ENCODE assay signal across 23 cellular contexts in genomic region chr11:72856065-72856464, GRCh38. TPM values are rescaled to one million over a fixed set of nuclear protein-coding genes. Genes with fewer than 3 reads are reported as not detected.
DNase-seq lines count a peak whose midpoint lies in the region; ATAC-seq and TF ChIP-seq lines count a peak whose summit lies in the region.
"Had no signal": no experiment of that assay in that cellular context is flagged by ENCODE, and none has a peak within 500 bp of the region (broad histone marks: within the 10 kb centered on the region; RNA-seq: fewer than 3 reads in every experiment).

No MANE protein-coding gene starts in this region.

- H3K4me1 Mint-ChIP-seq in nephron, result peaks cover 15% of the 10 kb centered on the region

- peak overlapping the region in 2 of 3 experiments; percentile 24 to 34 for H3K27ac Mint-ChIP-seq in nephron
- H3K27ac Mint-ChIP-seq: activated B cell treated with CpG ODN at 0.5 μM for 24 hours; activated naive CD8-positive, alpha-beta T cell; activated T-helper 1 cell treated with anti-CD3 and anti-CD28 coated beads, Interleukin-12 subunit alpha, Interleukin-12 subunit beta, Interleukin-2, Interleukin-4 antibody, amounts not matched to agents 30 ng/mL and 10 ng/mL and 1 ng/mL, durations not matched to agents 14 hours and 24 hours and 36 hours; stimulated activated naive B cell treated with anti-CD40 and anti-IgM and Interleukin-4, amounts not matched to agents 10 μg/mL and 1 μg/mL and 100 μg/mL, for 72 hours had no signal

- peaks cover 19% of the 10 kb centered on the region for H3K4me1 ChIP-seq in adipocyte (ENCODE audit: control insufficient read depth, insufficient read depth, low read length)
- H3K4me1 ChIP-seq in heart left ventricle, result peaks cover 0 to 25% (median 19%) of the 10 kb centered on the region in 12 donors

- H3K4me3 Mint-ChIP-seq in nephron, result no peak overlapping the region
- H3K4me3 Mint-ChIP-seq: activated B cell treated with CpG ODN at 0.5 μM for 24 hours; activated naive CD8-positive, alpha-beta T cell; activated T-helper 1 cell treated with anti-CD3 and anti-CD28 coated beads, Interleukin-12 subunit alpha, Interleukin-12 subunit beta, Interleukin-2, Interleukin-4 antibody, amounts not matched to agents 30 ng/mL and 10 ng/mL and 1 ng/mL, durations not matched to agents 14 hours and 24 hours and 36 hours; stimulated activated naive B cell treated with anti-CD40 and anti-IgM and Interleukin-4, amounts not matched to agents 10 μg/mL and 1 μg/mL and 100 μg/mL, for 72 hours had no signal

- H3K27me3 Mint-ChIP-seq in nephron (ENCODE audit: low read depth), result no peaks in the 10 kb centered on the region
- H3K27me3 Mint-ChIP-seq: activated B cell treated with CpG ODN at 0.5 μM for 24 hours; activated naive CD8-positive, alpha-beta T cell; stimulated activated naive B cell treated with anti-CD40 and anti-IgM and Interleukin-4, amounts not matched to agents 10 μg/mL and 1 μg/mL and 100 μg/mL, for 72 hours had no signal

- H3K4me3 ChIP-seq in adipocyte (ENCODE audit: low read length), result peak overlapping the region; percentile 30
- no peak overlapping the region for H3K4me3 ChIP-seq in heart left ventricle
- H3K4me3 ChIP-seq in H7 (ENCODE audit: insufficient read depth, low read depth, low read length), result no peak overlapping the region

- H3K9me3 ChIP-seq in adipocyte (ENCODE audit: control insufficient read depth, low read length), result no peaks in the 10 kb centered on the region
- no peaks in the 10 kb centered on the region for H3K9me3 ChIP-seq in heart left ventricle

- peak; percentile 20 for DNase-seq in NCI-H146 (lab: John Stamatoyannopoulos, UW)
- no peak for DNase-seq in adipocyte (ENCODE audit: low read depth)
- peak in 2 of 5 donors; percentile 54 to 56 for DNase-seq in heart left ventricle
- no peak for DNase-seq in mesenteric fat pad (ENCODE audit: low spot score)
- DNase-seq in HuH-7 (ENCODE audit: low spot score), result no peak
- no peak for DNase-seq in H7
- DNase-seq in cortex of kidney (lab: John Stamatoyannopoulos, UW), result no peak
- DNase-seq: ACHN; activated B cell treated with CpG ODN at 0.5 μM for 24 hours; activated CD4-positive, alpha-beta T cell treated with anti-CD3 and anti-CD28 coated beads, Interleukin-2, amount 50 U/mL, for 4 hours; DMS53; GDM1; KBM-7; mesendoderm; NCI-H1417 treated with DMSO at 0.1 percent for 48 hours; NCI-H524 treated with DMSO at 0.1 percent for 48 hours; occipital lobe; stimulated activated CD4-positive, alpha-beta T cell treated with anti-CD3 and anti-CD28 coated beads, Interleukin-4, amount 100 ng/mL, for 24 hours; stimulated activated naive B cell treated with anti-CD40 and anti-IgM and Interleukin-4, amounts not matched to agents 10 μg/mL and 1 μg/mL and 100 μg/mL, for 72 hours; T-helper 9 cell had no signal

- H3K27me3 ChIP-seq in adipocyte (replicated peaks; ENCODE audit: control insufficient read depth, insufficient read depth, low read length), result no peaks in the 10 kb centered on the region
- H3K27me3 ChIP-seq in heart left ventricle, result no peaks in the 10 kb centered on the region
- H3K27me3 ChIP-seq in H7 (ENCODE audit: control insufficient read depth, insufficient read depth, low read length), result no peaks in the 10 kb centered on the region

- peak overlapping the region; percentile 5 to 74 (median 52) for H3K27ac ChIP-seq in heart left ventricle

- ATAC-seq in heart left ventricle, result peak; percentile 85 to 90 (median 86)
- ATAC-seq: stimulated activated naive B cell treated with anti-CD40 and anti-IgM and Interleukin-4, amounts not matched to agents 10 μg/mL and 1 μg/mL and 100 μg/mL, for 72 hours had no signal

- H3K36me3 ChIP-seq in adipocyte (ENCODE audit: control insufficient read depth, insufficient read depth, low read length, severe bottlenecking), result no peaks in the 10 kb centered on the region
- peaks cover 0 to 19% (median 0%) of the 10 kb centered on the region in 9 donors for H3K36me3 ChIP-seq in heart left ventricle
- no peaks in the 10 kb centered on the region for H3K36me3 ChIP-seq in H7 (replicated peaks; ENCODE audit: control insufficient read depth, insufficient read depth, low read length)

- peaks cover 3% of the 10 kb centered on the region for H3K9me3 Mint-ChIP-seq in nephron
- H3K9me3 Mint-ChIP-seq: activated T-helper 1 cell treated with anti-CD3 and anti-CD28 coated beads, Interleukin-12 subunit alpha, Interleukin-12 subunit beta, Interleukin-2, Interleukin-4 antibody, amounts not matched to agents 30 ng/mL and 10 ng/mL and 1 ng/mL, durations not matched to agents 14 hours and 24 hours and 36 hours had no signal

- no peak overlapping the region for H3K9ac ChIP-seq in adipocyte (ENCODE audit: low read length)

- TF ChIP-seq POLR2A in heart left ventricle (IDR thresholded peaks at IDR 0.05), result no peak

- TF ChIP-seq CTCF in heart left ventricle (IDR thresholded peaks at IDR 0.05) (peak in 1 of 12 donors; percentile 23), nephron (IDR thresholded peaks at IDR 0.05; ENCODE audit: unreplicated experiment in 3 of 3) (no peak)

- H3K36me3 Mint-ChIP-seq in nephron (ENCODE audit: low read depth), result peaks cover 21% of the 10 kb centered on the region

- intact Hi-C loops in heart left ventricle (cut with DNase I), result loop anchor here in 1 of 10 donors (5.0 kb wide), 1 partner anchor 316 kb away; no protein-coding TSS in a partner anchor

- 41 to 56% (median 48%) methylated on average over 3 of the region's 3 CpGs for WGBS in heart left ventricle, 4 donors

RNA-seq across cellular contexts. Expression of gene ATG16L2, which starts 41.9 kb away (rescaled TPM):
- total RNA-seq in heart left ventricle (10 to 100 TPM in 7 of 9 donors, 1 to 10 TPM in 2; 6.0 to 28.9 (median 13.2) TPM), mesenteric fat pad (29.5 TPM)
- 10 to 100 TPM in 1 of 2 donors, 1 to 10 TPM in 1; 8.3 to 24.2 TPM for polyA plus RNA-seq in heart left ventricle
- 6.2 and 16.0 TPM in 2 replicates for total RNA-seq in H7 (2014; rRNA removed; shearing (Covaris generic))
